ENCODE assay signal across 1 cellular context in genomic region chr20:35994994-35995453, GRCh38.
TF ChIP-seq lines count a peak whose summit lies in the region.

No MANE protein-coding gene starts in this region.

TF ChIP-seq in HepG2, 621 proteins besides CTCF, POLR2A, EP300 and RAD21 (continued from another document and continues in another):
- TF ChIP-seq FOXC1 (CRISPR knock-in tag; IDR thresholded peaks at IDR 0.05; ENCODE audit: borderline replicate concordance) (peak; percentile 54; the same call in 1 of the 2 replicates), ZNF232 (CRISPR knock-in tag; IDR thresholded peaks at IDR 0.05; ENCODE audit: borderline replicate concordance) (no peak), KDM4B (CRISPR knock-in tag; IDR thresholded peaks at IDR 0.05) (peak; percentile 63; the same call in 1 of the 2 replicates), ZNF549 (CRISPR knock-in tag; IDR thresholded peaks at IDR 0.05) (no peak), ZNF672 (CRISPR knock-in tag; IDR thresholded peaks at IDR 0.05) (no peak), ZNF20 (CRISPR knock-in tag; IDR thresholded peaks at IDR 0.05) (no peak), ZMYM3 (CRISPR knock-in tag; IDR thresholded peaks at IDR 0.05) (peak; percentile 53; the same call in 1 of the 2 replicates), ZBTB37 (CRISPR knock-in tag; IDR thresholded peaks at IDR 0.05) (no peak), PBX2 (CRISPR knock-in tag; IDR thresholded peaks at IDR 0.05) (no peak), ZMYM2 (CRISPR knock-in tag; IDR thresholded peaks at IDR 0.05) (no peak), SUZ12 (IDR thresholded peaks at IDR 0.05; ENCODE audit: low read depth, low read length) (no peak), ZNF720 (CRISPR knock-in tag; IDR thresholded peaks at IDR 0.05) (no peak), FLYWCH1 (CRISPR knock-in tag; IDR thresholded peaks at IDR 0.05) (no peak), ZNF33A (CRISPR knock-in tag; IDR thresholded peaks at IDR 0.05; ENCODE audit: borderline replicate concordance) (no peak), SALL1 (CRISPR knock-in tag; IDR thresholded peaks at IDR 0.05) (peak; percentile 78), NFKBIZ (CRISPR knock-in tag; IDR thresholded peaks at IDR 0.05) (no peak), ASH2L (IDR thresholded peaks at IDR 0.05; ENCODE audit: insufficient read length, low read depth, low read length) (no peak), ZNF224 (CRISPR knock-in tag; IDR thresholded peaks at IDR 0.05) (no peak), SYNCRIP (IDR thresholded peaks at IDR 0.05; ENCODE audit: insufficient read depth, low read depth, low read length) (no peak), RFXAP (CRISPR knock-in tag; IDR thresholded peaks at IDR 0.05; ENCODE audit: borderline replicate concordance) (no peak), ZBTB38 (CRISPR knock-in tag; IDR thresholded peaks at IDR 0.05) (no peak), IRF1 (CRISPR knock-in tag; IDR thresholded peaks at IDR 0.05; ENCODE audit: low read depth) (no peak), PITX1 (CRISPR knock-in tag; IDR thresholded peaks at IDR 0.05) (peak; percentile 62; the same call in 1 of the 2 replicates), NFRKB (IDR thresholded peaks at IDR 0.05) (no peak), ZBTB7B (CRISPR knock-in tag; IDR thresholded peaks at IDR 0.05) (peak; percentile 72; the same call in 1 of the 2 replicates), ZBTB46 (CRISPR knock-in tag; IDR thresholded peaks at IDR 0.05; ENCODE audit: borderline replicate concordance) (no peak), ZSCAN20 (CRISPR knock-in tag; IDR thresholded peaks at IDR 0.05; ENCODE audit: borderline replicate concordance) (no peak), DZIP1 (CRISPR knock-in tag; IDR thresholded peaks at IDR 0.05) (peak; percentile 90; the same call in 1 of the 2 replicates), CAMTA2 (CRISPR knock-in tag; IDR thresholded peaks at IDR 0.05; ENCODE audit: borderline replicate concordance) (no peak), ZNF580 (CRISPR knock-in tag; IDR thresholded peaks at IDR 0.05; ENCODE audit: borderline replicate concordance, low read depth) (peak; percentile 79), TSC22D2 (CRISPR knock-in tag; IDR thresholded peaks at IDR 0.05; ENCODE audit: borderline replicate concordance) (peak; percentile 85; the same call in 1 of the 2 replicates), SNAPC5 (CRISPR knock-in tag; IDR thresholded peaks at IDR 0.05; ENCODE audit: borderline replicate concordance) (no peak), CEBPG (CRISPR knock-in tag; IDR thresholded peaks at IDR 0.05) (0 out of 2 replicates have a peak, but pooled peaks have one; percentile 15), ZNF576 (CRISPR knock-in tag; IDR thresholded peaks at IDR 0.05) (no peak), ATF6 (CRISPR knock-in tag; conservative IDR thresholded peaks at IDR 0.05) (0 out of 2 replicates have a peak, but pooled peaks have one; percentile 54), ZNF432 (CRISPR knock-in tag; IDR thresholded peaks at IDR 0.05; ENCODE audit: borderline replicate concordance) (no peak), NFYB (CRISPR knock-in tag; IDR thresholded peaks at IDR 0.05) (no peak), ZNF501 (CRISPR knock-in tag; IDR thresholded peaks at IDR 0.05) (peak; percentile 45), ZNF547 (CRISPR knock-in tag; IDR thresholded peaks at IDR 0.05) (0 out of 2 replicates have a peak, but pooled peaks have one; percentile 44), ZNF337 (CRISPR knock-in tag; IDR thresholded peaks at IDR 0.05; ENCODE audit: borderline replicate concordance, low read depth) (no peak), ZNF557 (CRISPR knock-in tag; IDR thresholded peaks at IDR 0.05) (no peak), ZIK1 (CRISPR knock-in tag; IDR thresholded peaks at IDR 0.05; ENCODE audit: borderline replicate concordance, low read depth) (no peak), LBX2 (CRISPR knock-in tag; IDR thresholded peaks at IDR 0.05; ENCODE audit: borderline replicate concordance) (no peak), ZNF160 (CRISPR knock-in tag; IDR thresholded peaks at IDR 0.05) (no peak), HBP1 (CRISPR knock-in tag; IDR thresholded peaks at IDR 0.05; ENCODE audit: low read depth) (no peak), EZH2 (conservative IDR thresholded peaks at IDR 0.05; ENCODE audit: low read depth, low read length) (no peak), MAFK (conservative IDR thresholded peaks at IDR 0.05 in 1 of 2, IDR thresholded peaks at IDR 0.05 in 1 of 2; ENCODE audit: low read length in 2 of 2) (no peak), TOE1 (CRISPR knock-in tag; IDR thresholded peaks at IDR 0.05) (no peak), MYC (CRISPR knock-in tag; IDR thresholded peaks at IDR 0.05; ENCODE audit: borderline replicate concordance) (no peak), ZNF367 (CRISPR knock-in tag; IDR thresholded peaks at IDR 0.05; ENCODE audit: borderline replicate concordance) (no peak), HHEX (CRISPR knock-in tag; IDR thresholded peaks at IDR 0.05) (no peak), NR0B2 (CRISPR knock-in tag; IDR thresholded peaks at IDR 0.05) (no peak), PPARG (CRISPR knock-in tag; conservative IDR thresholded peaks at IDR 0.05) (no peak), ZNF17 (CRISPR knock-in tag; IDR thresholded peaks at IDR 0.05) (no peak), THAP11 (CRISPR knock-in tag; IDR thresholded peaks at IDR 0.05) (0 out of 2 replicates have a peak, but pooled peaks have one; percentile 43), ZNF430 (CRISPR knock-in tag; IDR thresholded peaks at IDR 0.05) (no peak), AKAP8 (CRISPR knock-in tag; IDR thresholded peaks at IDR 0.05) (no peak), NBN (conservative IDR thresholded peaks at IDR 0.05) (no peak), MYPOP (CRISPR knock-in tag; IDR thresholded peaks at IDR 0.05) (no peak), POGZ (CRISPR knock-in tag; IDR thresholded peaks at IDR 0.05) (no peak)
